9 cellular contexts compared by ENCODE assay signal in genomic region chr3:34683851-34684250, GRCh38.
A peak's percentile ranks its signal among the peaks of the same experiment; 100 is the strongest.
DNase-seq lines count a peak whose midpoint lies in the region; ATAC-seq, FAIRE-seq and TF ChIP-seq lines count a peak whose summit lies in the region.
"Had no signal": no experiment of that assay in that cellular context is flagged by ENCODE, and none has a peak within 500 bp of the region (broad histone marks: within the 10 kb centered on the region; RNA-seq: fewer than 3 reads in every experiment).

No MANE protein-coding gene starts in this region.

- ATAC-seq in HG03460 (IDR thresholded peaks at IDR 0.05; ENCODE audit: unreplicated experiment), result peak; percentile 64
- ATAC-seq in left lung, result peak; percentile 68

- no peaks in the 10 kb centered on the region for H3K36me3 ChIP-seq in left lung
- no peaks in the 10 kb centered on the region for H3K36me3 ChIP-seq in testis (ENCODE audit: low read depth, missing control alignments)

- intact Hi-C loops in left lung (cut with DNase I), result no loop called here
- intact Hi-C loops in testis (cut with DNase I; ENCODE audit: low total_unique reads), result loop anchor here (10.0 kb wide), 1 partner anchor 799 kb away; no protein-coding TSS in a partner anchor

- H3K4me3 ChIP-seq in choroid plexus epithelial cell (ENCODE audit: low read depth, low read length) (no peak overlapping the region), left lung (no peak overlapping the region), testis (no peak overlapping the region)

- no peak for FAIRE-seq in RCC 7860 (lab: Jason Lieb, UNC)
- FAIRE-seq: TTC549 had no signal

- no peaks in the 10 kb centered on the region for H3K9me3 ChIP-seq in left lung
- H3K9me3 ChIP-seq in testis, result no peaks in the 10 kb centered on the region

- H3K27ac ChIP-seq in left lung, result no peak overlapping the region
- no peak overlapping the region for H3K27ac ChIP-seq in testis

- no peak for TF ChIP-seq POLR2A in testis (IDR thresholded peaks at IDR 0.05)

- H3K27me3 ChIP-seq in left lung (no peaks in the 10 kb centered on the region), testis (no peaks in the 10 kb centered on the region)

- WGBS in testis, 2 donors, result 37 to 46% methylated on average over 4 of the region's 4 CpGs

- H3K4me1 ChIP-seq in left lung (no peaks in the 10 kb centered on the region), testis (no peaks in the 10 kb centered on the region)

- DNase-seq in GM04503 (ENCODE audit: low read depth) (peak; percentile 3), RCC 7860 (ENCODE audit: low spot score) (peak; percentile 13), choroid plexus epithelial cell (ENCODE audit: low read depth) (peak; percentile 70), left lung (no peak), testis (peak; percentile 80), NCI-H226 (no peak), DMS114 treated with DMSO at 0.1 percent for 48 hours (lab: John Stamatoyannopoulos, UW; ENCODE audit: unreplicated experiment) (no peak)

- peak; percentile 76 for TF ChIP-seq CTCF in choroid plexus epithelial cell (conservative IDR thresholded peaks at IDR 0.05; ENCODE audit: low read depth, low read length)
- TF ChIP-seq CTCF in left lung (IDR thresholded peaks at IDR 0.05), result peak; percentile 38 to 45
- peak; percentile 43 to 65 (median 47) for TF ChIP-seq CTCF in testis (IDR thresholded peaks at IDR 0.05)

Comparison
In these comparisons a context has a peak if more than half of its experiments do, and no peak if none do; other contexts are left out.
1. DNase-seq: peak in GM04503 (single experiment), RCC 7860 (single experiment), choroid plexus epithelial cell (single experiment) and testis (single experiment); none in left lung (0 of 2), NCI-H226 (single experiment) and DMS114 treated with DMSO at 0.1 percent for 48 hours (single experiment).
2. Peak in every context shown above with its lines, with median percentiles within 50 percentile points of each other: CTCF ChIP-seq.